In genomic region chr6:132491303-132491702, GRCh38 we compare ENCODE assay signal across 1 cellular context.
TF ChIP-seq lines count a peak whose summit lies in the region.

No MANE protein-coding gene starts in this region.

TF ChIP-seq in GM23338, 12 proteins besides CTCF, POLR2A, EP300 and RAD21 (continued from another document):
- TF ChIP-seq, protein P1, sequence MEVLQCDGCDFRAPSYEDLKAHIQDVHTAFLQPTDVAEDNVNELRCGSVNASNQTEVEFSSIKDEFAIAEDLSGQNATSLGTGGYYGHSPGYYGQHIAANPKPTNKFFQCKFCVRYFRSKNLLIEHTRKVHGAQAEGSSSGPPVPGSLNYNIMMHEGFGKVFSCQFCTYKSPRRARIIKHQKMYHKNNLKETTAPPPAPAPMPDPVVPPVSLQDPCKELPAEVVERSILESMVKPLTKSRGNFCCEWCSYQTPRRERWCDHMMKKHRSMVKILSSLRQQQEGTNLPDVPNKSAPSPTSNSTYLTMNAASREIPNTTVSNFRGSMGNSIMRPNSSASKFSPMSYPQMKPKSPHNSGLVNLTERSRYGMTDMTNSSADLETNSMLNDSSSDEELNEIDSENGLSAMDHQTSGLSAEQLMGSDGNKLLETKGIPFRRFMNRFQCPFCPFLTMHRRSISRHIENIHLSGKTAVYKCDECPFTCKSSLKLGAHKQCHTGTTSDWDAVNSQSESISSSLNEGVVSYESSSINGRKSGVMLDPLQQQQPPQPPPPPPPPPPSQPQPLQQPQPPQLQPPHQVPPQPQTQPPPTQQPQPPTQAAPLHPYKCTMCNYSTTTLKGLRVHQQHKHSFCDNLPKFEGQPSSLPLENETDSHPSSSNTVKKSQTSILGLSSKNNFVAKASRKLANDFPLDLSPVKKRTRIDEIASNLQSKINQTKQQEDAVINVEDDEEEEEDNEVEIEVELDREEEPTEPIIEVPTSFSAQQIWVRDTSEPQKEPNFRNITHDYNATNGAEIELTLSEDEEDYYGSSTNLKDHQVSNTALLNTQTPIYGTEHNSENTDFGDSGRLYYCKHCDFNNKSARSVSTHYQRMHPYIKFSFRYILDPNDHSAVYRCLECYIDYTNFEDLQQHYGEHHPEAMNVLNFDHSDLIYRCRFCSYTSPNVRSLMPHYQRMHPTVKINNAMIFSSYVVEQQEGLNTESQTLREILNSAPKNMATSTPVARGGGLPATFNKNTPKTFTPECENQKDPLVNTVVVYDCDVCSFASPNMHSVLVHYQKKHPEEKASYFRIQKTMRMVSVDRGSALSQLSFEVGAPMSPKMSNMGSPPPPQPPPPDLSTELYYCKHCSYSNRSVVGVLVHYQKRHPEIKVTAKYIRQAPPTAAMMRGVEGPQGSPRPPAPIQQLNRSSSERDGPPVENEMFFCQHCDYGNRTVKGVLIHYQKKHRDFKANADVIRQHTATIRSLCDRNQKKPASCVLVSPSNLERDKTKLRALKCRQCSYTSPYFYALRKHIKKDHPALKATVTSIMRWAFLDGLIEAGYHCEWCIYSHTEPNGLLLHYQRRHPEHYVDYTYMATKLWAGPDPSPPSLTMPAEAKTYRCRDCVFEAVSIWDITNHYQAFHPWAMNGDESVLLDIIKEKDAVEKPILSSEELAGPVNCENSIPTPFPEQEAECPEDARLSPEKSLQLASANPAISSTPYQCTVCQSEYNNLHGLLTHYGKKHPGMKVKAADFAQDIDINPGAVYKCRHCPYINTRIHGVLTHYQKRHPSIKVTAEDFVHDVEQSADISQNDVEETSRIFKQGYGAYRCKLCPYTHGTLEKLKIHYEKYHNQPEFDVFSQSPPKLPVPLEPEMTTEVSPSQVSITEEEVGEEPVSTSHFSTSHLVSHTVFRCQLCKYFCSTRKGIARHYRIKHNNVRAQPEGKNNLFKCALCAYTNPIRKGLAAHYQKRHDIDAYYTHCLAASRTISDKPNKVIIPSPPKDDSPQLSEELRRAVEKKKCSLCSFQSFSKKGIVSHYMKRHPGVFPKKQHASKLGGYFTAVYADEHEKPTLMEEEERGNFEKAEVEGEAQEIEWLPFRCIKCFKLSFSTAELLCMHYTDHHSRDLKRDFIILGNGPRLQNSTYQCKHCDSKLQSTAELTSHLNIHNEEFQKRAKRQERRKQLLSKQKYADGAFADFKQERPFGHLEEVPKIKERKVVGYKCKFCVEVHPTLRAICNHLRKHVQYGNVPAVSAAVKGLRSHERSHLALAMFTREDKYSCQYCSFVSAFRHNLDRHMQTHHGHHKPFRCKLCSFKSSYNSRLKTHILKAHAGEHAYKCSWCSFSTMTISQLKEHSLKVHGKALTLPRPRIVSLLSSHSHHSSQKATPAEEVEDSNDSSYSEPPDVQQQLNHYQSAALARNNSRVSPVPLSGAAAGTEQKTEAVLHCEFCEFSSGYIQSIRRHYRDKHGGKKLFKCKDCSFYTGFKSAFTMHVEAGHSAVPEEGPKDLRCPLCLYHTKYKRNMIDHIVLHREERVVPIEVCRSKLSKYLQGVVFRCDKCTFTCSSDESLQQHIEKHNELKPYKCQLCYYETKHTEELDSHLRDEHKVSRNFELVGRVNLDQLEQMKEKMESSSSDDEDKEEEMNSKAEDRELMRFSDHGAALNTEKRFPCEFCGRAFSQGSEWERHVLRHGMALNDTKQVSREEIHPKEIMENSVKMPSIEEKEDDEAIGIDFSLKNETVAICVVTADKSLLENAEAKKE (CRISPR knock-in tag; IDR thresholded peaks at IDR 0.05), result no peak
- TF ChIP-seq EZH2phosphoT487 (IDR thresholded peaks at IDR 0.05; ENCODE audit: unreplicated experiment), result no peak
- no peak for TF ChIP-seq JUNB (IDR thresholded peaks at IDR 0.05; ENCODE audit: unreplicated experiment)
- TF ChIP-seq, protein P2, sequence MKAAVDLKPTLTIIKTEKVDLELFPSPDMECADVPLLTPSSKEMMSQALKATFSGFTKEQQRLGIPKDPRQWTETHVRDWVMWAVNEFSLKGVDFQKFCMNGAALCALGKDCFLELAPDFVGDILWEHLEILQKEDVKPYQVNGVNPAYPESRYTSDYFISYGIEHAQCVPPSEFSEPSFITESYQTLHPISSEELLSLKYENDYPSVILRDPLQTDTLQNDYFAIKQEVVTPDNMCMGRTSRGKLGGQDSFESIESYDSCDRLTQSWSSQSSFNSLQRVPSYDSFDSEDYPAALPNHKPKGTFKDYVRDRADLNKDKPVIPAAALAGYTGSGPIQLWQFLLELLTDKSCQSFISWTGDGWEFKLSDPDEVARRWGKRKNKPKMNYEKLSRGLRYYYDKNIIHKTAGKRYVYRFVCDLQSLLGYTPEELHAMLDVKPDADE (IDR thresholded peaks at IDR 0.05), result no peak
- TF ChIP-seq ZNF331 (CRISPR knock-in tag; IDR thresholded peaks at IDR 0.05; ENCODE audit: low read depth), result no peak
